ENCODE assay signal across 9 cellular contexts in the genomic region with DNA sequence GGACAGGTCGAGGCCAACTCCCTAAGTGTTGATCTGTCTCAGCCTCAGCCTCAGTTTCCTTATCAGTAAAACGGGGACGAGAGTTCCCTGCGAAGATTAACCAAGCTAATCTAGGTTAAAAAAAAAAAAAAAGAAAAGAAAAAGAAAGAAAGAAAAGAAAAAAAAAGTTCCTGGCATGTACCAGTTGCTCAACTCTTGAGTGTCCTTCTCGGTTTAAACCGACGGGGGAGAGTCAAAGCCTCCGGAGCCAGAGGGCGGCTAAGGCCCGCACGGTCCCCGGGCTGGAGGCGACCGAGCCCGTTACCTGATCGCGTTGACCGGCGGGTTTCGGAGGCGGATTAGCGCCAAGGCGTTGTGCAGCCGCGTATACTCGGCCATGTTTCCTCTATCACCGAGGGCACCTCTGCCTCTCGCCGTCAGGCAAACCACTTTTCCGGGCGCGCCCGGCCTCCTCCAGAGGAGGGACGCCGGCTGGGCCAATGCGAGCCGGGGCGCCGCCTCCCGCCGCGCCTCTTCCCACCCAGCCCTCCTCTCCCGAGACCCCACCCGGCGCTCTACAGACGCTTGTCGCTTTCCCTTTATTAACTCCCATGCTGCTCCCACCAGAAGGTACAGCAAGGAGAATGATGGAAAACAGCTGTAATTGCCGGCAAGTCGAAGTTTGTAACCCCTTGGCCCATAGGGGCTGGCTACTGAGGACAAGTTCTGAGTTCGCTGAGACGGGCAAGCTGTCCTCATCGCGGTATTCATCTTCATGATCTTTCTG. TPM values are rescaled to one million over a fixed set of nuclear protein-coding genes. Genes with fewer than 3 reads are reported as not detected.
A peak's percentile ranks its signal among the peaks of the same experiment; 100 is the strongest.
DNase-seq lines count a peak whose midpoint lies in the region; ATAC-seq, FAIRE-seq and TF ChIP-seq lines count a peak whose summit lies in the region.
"Had no signal": no experiment of that assay in that cellular context is flagged by ENCODE, and none has a peak within 500 bp of the region (broad histone marks: within the 10 kb centered on the region; RNA-seq: fewer than 3 reads in every experiment).

A gene (minus strand): TSS at position 405 of the 766 bp plus-strand sequence. CDS start 27 bp downstream, at position 378.

- WGBS in HepG2 (ENCODE audit: low lambda C conversion rate) = 1% methylated on average over 18 of the region's 53 CpGs

- peaks cover 5% of the 10 kb centered on the region for H3K4me1 Mint-ChIP-seq in dendritic cell treated with granulocyte-macrophage colony-stimulating factor and Interleukin-4, amounts not matched to agents 40 ng/mL and 50 ng/mL, for 4 days (ENCODE audit: low read depth)

- TF ChIP-seq EP300 in HepG2 (IDR thresholded peaks at IDR 0.05; ENCODE audit: low read depth in 2 of 2, low read length in 2 of 2) (no peak), HepG2 (CRISPR knock-in tag; IDR thresholded peaks at IDR 0.05; ENCODE audit: borderline replicate concordance) (no peak)

- in situ Hi-C loops in HepG2 (cut with HindIII; ENCODE audit: extremely low pct_ligation_motif_present, low pct_unique_long_range_greater_than_20kb) = no loop called here

- peak within 1 kb of the TSS; percentile 99 for H2AFZ ChIP-seq in HepG2 (ENCODE audit: low read length)

- BruUV-seq in HepG2 (replicated peaks; lab: Mats Ljungman, UMichigan) = TSS peak; percentile 63

- H3K4me1 ChIP-seq in DOHH2 (ENCODE audit: control insufficient read depth, low read length) (no peaks in the 10 kb centered on the region), HepG2 (ENCODE audit: insufficient read depth, low read length) (peaks cover 51% of the 10 kb centered on the region)

- DNase-seq in HEK293T (ENCODE audit: extremely low spot score) (peak; percentile 61), NCI-H2171 treated with DMSO at 0.1 percent for 48 hours (lab: John Stamatoyannopoulos, UW) (peak; percentile 75), HepG2 (ENCODE audit: low spot score) (peak; percentile 64)
- DNase-seq in activated CD4-positive, alpha-beta T cell treated with anti-CD3 and anti-CD28 coated beads for 48 hours = peak; percentile 63
- DNase-seq in stimulated activated CD4-positive, alpha-beta T cell treated with anti-CD3 and anti-CD28 coated beads, Interleukin-4, amount 100 ng/mL, for 1 hour = peak; percentile 57

- H3K4me3 ChIP-seq in DOHH2 (ENCODE audit: low read length) = 0 out of 2 replicates have a peak within 1 kb of the TSS, but pooled peaks have one; percentile 15
- H3K4me3 ChIP-seq in HepG2 (replicated peaks in 1 of 3; ENCODE audit: insufficient read depth in 1 of 3, low read depth in 2 of 3, low read length in 3 of 3) = peak within 1 kb of the TSS; percentile 94 to 98 (median 97)

- peak within 1 kb of the TSS; percentile 82 for H3K4me3 Mint-ChIP-seq in dendritic cell treated with granulocyte-macrophage colony-stimulating factor and Interleukin-4, amounts not matched to agents 40 ng/mL and 50 ng/mL, for 4 days

- H3K9ac ChIP-seq in HepG2 (ENCODE audit: insufficient read depth, low read depth, low read length) = peak within 1 kb of the TSS; percentile 98

- H3K36me3 ChIP-seq in DOHH2 (ENCODE audit: control insufficient read depth, low read length) = no peaks in the 10 kb centered on the region
- H3K36me3 ChIP-seq in HepG2 (replicated peaks in 1 of 2; ENCODE audit: control insufficient read depth in 1 of 2, insufficient read depth in 2 of 2, low read length in 2 of 2) = no peaks in the 10 kb centered on the region

- H3K27ac ChIP-seq in DOHH2 (ENCODE audit: low read depth, low read length) (no peak within 1 kb of the TSS), HepG2 (ENCODE audit: extremely low read length, insufficient read depth, low read length) (peak within 1 kb of the TSS; percentile 99)

- H4K20me1 ChIP-seq in DOHH2 (ENCODE audit: control insufficient read depth, insufficient read depth, low read depth, low read length) (no peaks in the 10 kb centered on the region), HepG2 (ENCODE audit: insufficient read depth, low read length) (no peaks in the 10 kb centered on the region)

- H3K9me3 ChIP-seq in DOHH2 (ENCODE audit: control insufficient read depth, insufficient read depth, low read length) = no peaks in the 10 kb centered on the region
- no peaks in the 10 kb centered on the region for H3K9me3 ChIP-seq in HepG2 (ENCODE audit: low read length)

- H3K79me2 ChIP-seq in DOHH2 (ENCODE audit: control insufficient read depth, low read length) = no peaks in the 10 kb centered on the region
- H3K79me2 ChIP-seq in HepG2 (ENCODE audit: insufficient read depth, low read length) = peaks cover 30% of the 10 kb centered on the region

- POLR2A ChIA-PET in HEK293T (lab: Yijun Ruan, JAX) = no interaction called here
- POLR2A ChIA-PET in HepG2 (lab: Yijun Ruan, JAX) = interaction anchor here (0.6 to 1.5 kb wide), 4 partner anchors 9 to 55 kb away, joined by 3 to 4 read pairs (median 3); no protein-coding TSS in a partner anchor

- no peaks in the 10 kb centered on the region for H3F3A ChIP-seq in DOHH2 (ENCODE audit: control insufficient read depth, insufficient read depth)

- TF ChIP-seq CTCF in DOHH2 (IDR thresholded peaks at IDR 0.05; ENCODE audit: low read depth, low read length, poor library complexity, severe bottlenecking) = no peak
- 0 out of 2 replicates have a peak, but pooled peaks have one; percentile 11 for TF ChIP-seq CTCF in HepG2 (CRISPR knock-in tag; IDR thresholded peaks at IDR 0.05)

- H3K9me2 ChIP-seq in DOHH2 (replicated peaks; ENCODE audit: control insufficient read depth, low read length) = no peaks in the 10 kb centered on the region

- peak; percentile 61 for FAIRE-seq in HepG2 (lab: Jason Lieb, UNC)
- FAIRE-seq: endometrium had no signal

- H3K27ac Mint-ChIP-seq in dendritic cell treated with granulocyte-macrophage colony-stimulating factor and Interleukin-4, amounts not matched to agents 40 ng/mL and 50 ng/mL, for 4 days = peak within 1 kb of the TSS; percentile 80

- intact Hi-C loops in dendritic cell treated with granulocyte-macrophage colony-stimulating factor and Interleukin-4, amounts not matched to agents 40 ng/mL and 50 ng/mL, for 4 days (cut with micrococcal nuclease) = no loop called here
- intact Hi-C loops in HepG2 (cut with micrococcal nuclease; ENCODE audit: unreplicated experiment) = loop anchor here (2.0 kb wide), 1 partner anchor 27 kb away; no protein-coding TSS in a partner anchor

- peak; percentile 96 to 98 for TF ChIP-seq POLR2A in HepG2 (IDR thresholded peaks at IDR 0.05; ENCODE audit: insufficient read depth in 1 of 2, low read depth in 2 of 2, low read length in 2 of 2)

- H3K27me3 ChIP-seq in DOHH2 (ENCODE audit: control insufficient read depth, low read length) (peaks cover 9% of the 10 kb centered on the region), HepG2 (ENCODE audit: control insufficient read depth in 1 of 2, insufficient read depth in 2 of 2, low read length in 2 of 2) (peaks cover 0 to 2% of the 10 kb centered on the region in 2 experiments; a peak in 2 of 5 replicates)

- peak; percentile 40; the same call in 1 of the 2 replicates for TF ChIP-seq RAD21 in HepG2 (CRISPR knock-in tag; IDR thresholded peaks at IDR 0.05)

- H3K9me3 Mint-ChIP-seq in dendritic cell treated with granulocyte-macrophage colony-stimulating factor and Interleukin-4, amounts not matched to agents 40 ng/mL and 50 ng/mL, for 4 days = peaks cover 16% of the 10 kb centered on the region

- CTCF ChIA-PET in HEK293T (lab: Yijun Ruan, JAX) = no interaction called here
- CTCF ChIA-PET in HepG2 (lab: Yijun Ruan, JAX; ENCODE audit: low intra/inter-chr PET ratio, low total read pairs) = no interaction called here

- no peaks in the 10 kb centered on the region for H3K36me3 Mint-ChIP-seq in dendritic cell treated with granulocyte-macrophage colony-stimulating factor and Interleukin-4, amounts not matched to agents 40 ng/mL and 50 ng/mL, for 4 days (ENCODE audit: low read depth)

- peaks cover 1% of the 10 kb centered on the region for H3K27me3 Mint-ChIP-seq in dendritic cell treated with granulocyte-macrophage colony-stimulating factor and Interleukin-4, amounts not matched to agents 40 ng/mL and 50 ng/mL, for 4 days

- H3K4me2 ChIP-seq in DOHH2 (ENCODE audit: low read length) = 0 out of 2 replicates have a peak within 1 kb of the TSS, but pooled peaks have one; percentile 8
- H3K4me2 ChIP-seq in HepG2 (ENCODE audit: low read depth, low read length) = peak within 1 kb of the TSS; percentile 89

- ATAC-seq in HepG2 = peak; percentile 99
- ATAC-seq in HG03175 (IDR thresholded peaks at IDR 0.05; ENCODE audit: unreplicated experiment) = no peak

TF ChIP-seq in HepG2, 621 proteins besides CTCF, POLR2A, EP300 and RAD21 (continues in another document):
- TF ChIP-seq KAT7 (CRISPR knock-in tag; IDR thresholded peaks at IDR 0.05; ENCODE audit: borderline replicate concordance) = no peak
- TF ChIP-seq NR2F1 (CRISPR knock-in tag; IDR thresholded peaks at IDR 0.05) = no peak
- TF ChIP-seq FOXM1 (CRISPR knock-in tag; IDR thresholded peaks at IDR 0.05) = no peak
- no peak for TF ChIP-seq ZNF343 (CRISPR knock-in tag; IDR thresholded peaks at IDR 0.05)
- TF ChIP-seq ZNF567 (CRISPR knock-in tag; IDR thresholded peaks at IDR 0.05; ENCODE audit: borderline replicate concordance) = no peak

RNA-seq across cellular contexts. Expression of the gene that starts here (rescaled TPM):
- total RNA-seq in HepG2 (2016; rRNA removed; fragmentation: Illumina TruSeq; extraction: Trizol) = 38.9 and 59.1 TPM in 2 replicates
- 3.7 and 5.5 TPM in 2 replicates for total RNA-seq in HepG2 (2016; cell fraction: cytosol; rRNA removed; fragmentation: Illumina TruSeq; extraction: Trizol; ENCODE audit: low read depth)
- total RNA-seq in HepG2 (2016; cell fraction: insoluble cytoplasmic fraction; rRNA removed; fragmentation: Illumina TruSeq; extraction: Trizol) = 40.5 and 57.0 TPM in 2 replicates
- total RNA-seq in HepG2 (2016; cell fraction: membrane; rRNA removed; fragmentation: Illumina TruSeq; extraction: Trizol) = 9.7 and 12.0 TPM in 2 replicates
- 34.2 and 38.8 TPM in 2 replicates for total RNA-seq in HepG2 (2016; cell fraction: nucleus; rRNA removed; fragmentation: Illumina TruSeq; extraction: Trizol)
- 14.1 and 14.5 TPM in 2 replicates for polyA plus RNA-seq in HepG2 (2011; rRNA removed)
- polyA plus RNA-seq in HepG2 (2011; cell fraction: cytosol; rRNA removed) = 10.6 and 13.3 TPM in 2 replicates
- 3.9 and 6.8 TPM in 2 replicates for polyA plus RNA-seq in HepG2 (2011; cell fraction: nucleus; rRNA removed)
- polyA plus RNA-seq in HepG2 (2012) = 17.8 and 33.4 TPM in 2 replicates
- 1.9 and 2.0 TPM in 2 replicates for polyA plus RNA-seq in HepG2 (2016; cell fraction: cytosol; fragmentation: Illumina TruSeq; extraction: Trizol; ENCODE audit: low read depth)
- polyA plus RNA-seq in HepG2 (2016; cell fraction: insoluble cytoplasmic fraction; fragmentation: Illumina TruSeq; extraction: Trizol; ENCODE audit: low read depth) = 46.6 and 47.5 TPM in 2 replicates
- 4.9 and 6.1 TPM in 2 replicates for polyA plus RNA-seq in HepG2 (2016; cell fraction: membrane; fragmentation: Illumina TruSeq; extraction: Trizol; ENCODE audit: low read depth)
- polyA plus RNA-seq in HepG2 (2016; cell fraction: nucleus; fragmentation: Illumina TruSeq; extraction: Trizol; ENCODE audit: insufficient read depth, low read depth) = 22.4 and 23.4 TPM in 2 replicates
- 5.1 and 33.8 TPM in 2 replicates for polyA minus RNA-seq in HepG2 (2011; rRNA and poly(A)+ RNA removed; ENCODE audit: low replicate concordance)
- polyA minus RNA-seq in HepG2 (2011; cell fraction: cytosol; rRNA and poly(A)+ RNA removed) = 25.6 and 27.5 TPM in 2 replicates
- 51.2 and 66.1 TPM in 2 replicates for polyA minus RNA-seq in HepG2 (2011; cell fraction: nucleus; rRNA and poly(A)+ RNA removed)
